In the genomic region with DNA sequence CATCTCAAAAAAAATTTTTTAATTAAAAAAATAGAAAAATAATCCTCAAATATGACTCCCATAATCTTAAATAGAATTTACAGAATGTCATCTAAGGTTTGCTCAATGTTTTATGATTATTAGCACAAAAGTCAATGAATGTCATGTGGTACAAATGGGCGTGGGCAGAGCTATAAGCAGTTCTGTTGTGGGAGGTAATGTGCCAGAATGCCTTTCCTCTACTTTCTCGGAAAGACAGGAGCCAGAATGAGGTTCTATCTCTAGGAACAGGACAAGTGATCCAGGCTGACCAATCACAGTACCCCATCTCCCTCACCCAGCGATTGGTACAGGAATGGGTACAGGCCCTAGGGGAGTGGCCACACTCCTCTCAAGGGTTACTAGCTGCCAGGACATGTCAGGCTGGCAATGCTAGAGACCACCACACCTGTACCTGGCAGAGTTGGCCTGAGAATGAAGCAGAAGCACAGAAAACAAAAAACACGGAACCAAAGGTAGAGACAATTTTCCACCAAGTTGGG, we compare ENCODE assay signal across 23 cellular contexts. TPM values are rescaled to one million over a fixed set of nuclear protein-coding genes. Genes with fewer than 3 reads are reported as not detected.
DNase-seq lines count a peak whose midpoint lies in the region; ATAC-seq and TF ChIP-seq lines count a peak whose summit lies in the region.
"Had no signal": no experiment of that assay in that cellular context is flagged by ENCODE, and none has a peak within 500 bp of the region (broad histone marks: within the 10 kb centered on the region; RNA-seq: fewer than 3 reads in every experiment).

No MANE protein-coding gene starts in this region.

- H3K4me1 ChIP-seq in mucosa of descending colon (ENCODE audit: low read depth): peaks cover 9% of the 10 kb centered on the region
- H3K4me1 ChIP-seq in transverse colon: peaks cover 0 to 20% (median 5%) of the 10 kb centered on the region in 4 donors
- H3K4me1 ChIP-seq: BE2C had no signal

- 67 to 74% methylated on average over 4 of the region's 4 CpGs for WGBS in transverse colon (ENCODE audit: low coverage in 1 of 2), 2 donors

- H3K36me3 Mint-ChIP-seq in T-helper 17 cell (ENCODE audit: low read depth): no peaks in the 10 kb centered on the region
- H3K36me3 Mint-ChIP-seq in osteocyte (ENCODE audit: unreplicated experiment): peaks cover 2% of the 10 kb centered on the region
- peaks cover 8 to 9% of the 10 kb centered on the region in 2 donors for H3K36me3 Mint-ChIP-seq in CD14-positive monocyte

- no peak for TF ChIP-seq POLR2A in transverse colon (IDR thresholded peaks at IDR 0.05)

- H3K36me3 ChIP-seq in mucosa of descending colon (ENCODE audit: low read depth): no peaks in the 10 kb centered on the region
- H3K36me3 ChIP-seq in transverse colon: no peaks in the 10 kb centered on the region
- H3K36me3 ChIP-seq: BE2C had no signal

- no peak for TF ChIP-seq CTCF in mucosa of descending colon (IDR thresholded peaks at IDR 0.05)
- TF ChIP-seq CTCF in transverse colon (IDR thresholded peaks at IDR 0.05): no peak
- TF ChIP-seq CTCF in osteocyte (IDR thresholded peaks at IDR 0.05): no peak
- TF ChIP-seq CTCF in CD14-positive monocyte (IDR thresholded peaks at IDR 0.05): no peak

- no peak overlapping the region for H3K4me3 ChIP-seq in mucosa of descending colon
- no peak overlapping the region for H3K4me3 ChIP-seq in transverse colon
- H3K4me3 ChIP-seq: GM23248 had no signal

- no peak overlapping the region for H3K27ac ChIP-seq in transverse colon
- H3K27ac ChIP-seq: GM23248 had no signal

- H3K9me3 ChIP-seq in T-helper 17 cell (ENCODE audit: control insufficient read depth, low read length, poor library complexity, severe bottlenecking): no peaks in the 10 kb centered on the region
- no peaks in the 10 kb centered on the region for H3K9me3 ChIP-seq in mucosa of descending colon
- H3K9me3 ChIP-seq in transverse colon: no peaks in the 10 kb centered on the region
- H3K9me3 ChIP-seq: BE2C had no signal

- in situ Hi-C loops in transverse colon (cut with MboI; ENCODE audit: low pct_ligation_motif_present in 1 of 4, low pct_unique_long_range_greater_than_20kb in 1 of 4, low sequenced_read_pairs in 3 of 4): no loop called here

- no peak for DNase-seq in T-helper 17 cell
- peak in 1 of 2 donors; percentile 29 for DNase-seq in left colon
- DNase-seq in mucosa of descending colon: peak in 1 of 3 donors; percentile 51
- peak; percentile 9 for DNase-seq in transverse colon
- DNase-seq in osteocyte (ENCODE audit: extremely low spot score, unreplicated experiment): no peak
- no peak for DNase-seq in CD14-positive monocyte (ENCODE audit: low spot score)
- DNase-seq in T-helper 2 cell: no peak
- DNase-seq: BE2C; CD4-positive, CD25-positive, alpha-beta regulatory T cell; COR-L47; DMS79; GM23248; KBM-7; MM.1S; NCI-H1092; NCI-H1436; NCI-H187 treated with DMSO at 0.1 percent for 48 hours; NCI-H2107; NCI-H446 treated with DMSO at 0.1 percent for 48 hours; NCI-H526 treated with DMSO at 0.1 percent for 48 hours; PC-3; Right ventricle myocardium superior had no signal

- H3K4me1 Mint-ChIP-seq in T-helper 17 cell: peaks cover 21% of the 10 kb centered on the region
- peaks cover 28% of the 10 kb centered on the region for H3K4me1 Mint-ChIP-seq in osteocyte (ENCODE audit: unreplicated experiment)
- H3K4me1 Mint-ChIP-seq in CD14-positive monocyte: peaks cover 21% of the 10 kb centered on the region

- intact Hi-C loops in left colon (cut with DNase I, micrococcal nuclease) (no loop called here), mucosa of descending colon (cut with DNase I, micrococcal nuclease) (no loop called here), transverse colon (cut with DNase I; ENCODE audit: low total_unique reads) (loop anchor here (10.0 kb wide), 1 partner anchor 93 kb away; no protein-coding TSS in a partner anchor), CD14-positive monocyte (cut with micrococcal nuclease) (no loop called here)

- ATAC-seq in T-helper 17 cell (no peak), left colon (peak; percentile 91), mucosa of descending colon (peak; percentile 83), HG03045 (IDR thresholded peaks at IDR 0.05; ENCODE audit: unreplicated experiment) (no peak)
- ATAC-seq: PC-3 had no signal

- no peak overlapping the region for H3K4me3 Mint-ChIP-seq in T-helper 17 cell
- H3K4me3 Mint-ChIP-seq in osteocyte (ENCODE audit: unreplicated experiment): no peak overlapping the region
- no peak overlapping the region for H3K4me3 Mint-ChIP-seq in CD14-positive monocyte
- H3K4me3 Mint-ChIP-seq: CD4-positive, CD25-positive, alpha-beta regulatory T cell had no signal

- H3K27ac Mint-ChIP-seq in T-helper 17 cell (peak overlapping the region; percentile 14), osteocyte (ENCODE audit: unreplicated experiment) (no peak overlapping the region), CD14-positive monocyte (peak overlapping the region in 1 of 7 donors; percentile 38)

- no peaks in the 10 kb centered on the region for H3K27me3 ChIP-seq in transverse colon
- H3K27me3 ChIP-seq: BE2C had no signal

- H3K27me3 Mint-ChIP-seq in T-helper 17 cell: no peaks in the 10 kb centered on the region
- H3K27me3 Mint-ChIP-seq in osteocyte (ENCODE audit: unreplicated experiment): peaks cover 2% of the 10 kb centered on the region
- H3K27me3 Mint-ChIP-seq in CD14-positive monocyte (ENCODE audit: low read depth in 3 of 3): no peaks in the 10 kb centered on the region

- no peaks in the 10 kb centered on the region for H3K9me3 Mint-ChIP-seq in osteocyte (ENCODE audit: unreplicated experiment)
- peaks cover 0 to 2% (median 0%) of the 10 kb centered on the region in 7 donors for H3K9me3 Mint-ChIP-seq in CD14-positive monocyte
- H3K9me3 Mint-ChIP-seq: CD4-positive, CD25-positive, alpha-beta regulatory T cell had no signal

- no peak for TF ChIP-seq EP300 in transverse colon (IDR thresholded peaks at IDR 0.05; ENCODE audit: low read depth)

RNA-seq across cellular contexts. Expression of a gene that starts 15.1 kb away (rescaled TPM):
- 10 to 100 TPM; 27.8 to 29.5 TPM for total RNA-seq in T-helper 17 cell
- total RNA-seq in left colon: 10 to 100 TPM; 55.5 to 80.0 TPM
- 10 to 100 TPM; 46.3 to 85.9 (median 66.9) TPM for total RNA-seq in mucosa of descending colon
- 10 to 100 TPM; 29.5 to 84.0 (median 66.5) TPM for total RNA-seq in transverse colon
- 15.2 and 19.1 TPM in 2 replicates for total RNA-seq in osteocyte
- 1 to 10 TPM; 6.2 to 8.9 TPM for polyA plus RNA-seq in CD14-positive monocyte

Comparison
In these comparisons a context has a peak if more than half of its experiments do, and no peak if none do; other contexts are left out.
1. ATAC-seq: peak in left colon (single experiment) and mucosa of descending colon (single experiment); none in T-helper 17 cell (single experiment) and HG03045 (single experiment).